ENCODE assay signal across 21 cellular contexts in the genomic region with DNA sequence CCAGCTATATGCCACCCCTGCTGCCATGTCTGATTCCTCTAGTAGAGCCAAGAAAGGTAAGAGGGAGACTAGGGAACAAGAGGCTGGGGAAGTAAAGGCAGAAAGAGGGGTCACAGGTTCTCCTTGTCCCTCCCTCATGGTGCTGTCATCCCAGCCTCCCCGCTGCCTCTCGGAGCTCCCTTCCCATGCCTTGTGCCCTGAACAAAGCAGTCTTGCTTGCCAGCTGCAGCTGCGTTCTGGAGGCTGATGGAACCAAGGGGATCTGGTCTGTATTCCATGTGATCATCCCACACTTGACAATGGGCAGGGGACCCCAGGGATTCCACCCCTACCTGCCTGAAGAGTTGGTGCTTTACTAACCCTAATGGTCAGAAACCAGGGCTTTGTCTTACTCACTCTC.
"Had no signal": no experiment of that assay in that cellular context is flagged by ENCODE, and none has a peak within 500 bp of the region (broad histone marks: within the 10 kb centered on the region; RNA-seq: fewer than 3 reads in every experiment).

No MANE protein-coding gene starts in this region.

- H3K9me3 Mint-ChIP-seq: activated CD4-positive, alpha-beta T cell treated with anti-CD3 and anti-CD28 coated beads, Interleukin-2, amount 10 ng/mL, durations not matched to agents 7 days and 5 days; activated naive CD4-positive, alpha-beta T cell treated with anti-CD3 and anti-CD28 coated beads for 36 hours; activated naive CD8-positive, alpha-beta T cell treated with anti-CD3 and anti-CD28 coated beads, Interleukin-2, amount 50 U/mL, for 24 hours; activated T-cell treated with anti-CD3 and anti-CD28 coated beads, Interleukin-2, amount 50 U/mL, for 24 hours; naive thymus-derived CD8-positive, alpha-beta T cell; T-cell had no signal

- DNase-seq: activated CD4-positive, alpha-beta T cell treated with anti-CD3 and anti-CD28 coated beads, Interleukin-2, amount 10 ng/mL, durations not matched to agents 7 days and 5 days; activated CD8-positive, alpha-beta T cell treated with anti-CD3 and anti-CD28 coated beads, Interleukin-2, amount 10 ng/mL, durations not matched to agents 7 days and 5 days; activated naive CD4-positive, alpha-beta T cell treated with anti-CD3 and anti-CD28 coated beads for 36 hours; activated naive CD8-positive, alpha-beta T cell treated with anti-CD3 and anti-CD28 coated beads, Interleukin-2, amount 50 U/mL, for 24 hours; activated T-cell treated with anti-CD3 and anti-CD28 coated beads, Interleukin-2, amount 50 U/mL, for 24 hours; aorta; effector CD8-positive, alpha-beta T cell; immature natural killer cell; kidney glomerular epithelial cell; mesendoderm; naive thymus-derived CD8-positive, alpha-beta T cell; retina; stimulated activated CD4-positive, alpha-beta T cell treated with anti-CD3 and anti-CD28 coated beads, Interleukin-2, amount 100 ng/mL, for 24 hours; stimulated activated naive CD8-positive, alpha-beta T cell treated with anti-CD3 and anti-CD28 coated beads, Interleukin-15, Interleukin-2, amounts not matched to agents 100 U/mL and 50 U/mL, for 24 hours; T-cell; testis; upper lobe of left lung had no signal

- H3K27me3 Mint-ChIP-seq: activated CD4-positive, alpha-beta T cell treated with anti-CD3 and anti-CD28 coated beads, Interleukin-2, amount 10 ng/mL, durations not matched to agents 7 days and 5 days had no signal

- H3K27ac ChIP-seq: parathyroid adenoma, testis, upper lobe of left lung had no signal

- ATAC-seq: activated CD4-positive, CD25-positive, alpha-beta regulatory T cell treated with anti-CD3 and anti-CD28 coated beads, Interleukin-2, amount 50 U/mL, for 24 hours; activated CD8-positive, alpha-beta T cell treated with anti-CD3 and anti-CD28 coated beads, Interleukin-2, amount 10 ng/mL, durations not matched to agents 7 days and 5 days; activated naive CD8-positive, alpha-beta T cell treated with anti-CD3 and anti-CD28 coated beads, Interleukin-2, amount 50 U/mL, for 24 hours; esophagus mucosa; naive thymus-derived CD8-positive, alpha-beta T cell; SK-N-SH treated with all-trans-retinoic acid at 6 μM for 48 hours; stimulated activated naive CD8-positive, alpha-beta T cell treated with anti-CD3 and anti-CD28 coated beads, Interleukin-15, Interleukin-2, amounts not matched to agents 100 U/mL and 50 U/mL, for 24 hours; T-cell had no signal

- H3K4me1 Mint-ChIP-seq: activated CD4-positive, alpha-beta T cell treated with anti-CD3 and anti-CD28 coated beads, Interleukin-2, amount 10 ng/mL, durations not matched to agents 7 days and 5 days; activated naive CD8-positive, alpha-beta T cell treated with anti-CD3 and anti-CD28 coated beads, Interleukin-2, amount 50 U/mL, for 24 hours; immature natural killer cell; naive thymus-derived CD8-positive, alpha-beta T cell; T-cell had no signal

- H3K36me3 Mint-ChIP-seq: immature natural killer cell; naive thymus-derived CD8-positive, alpha-beta T cell; T-cell had no signal

- H3K27ac Mint-ChIP-seq: activated CD4-positive, alpha-beta T cell treated with anti-CD3 and anti-CD28 coated beads, Interleukin-2, amount 10 ng/mL, durations not matched to agents 7 days and 5 days; activated CD8-positive, alpha-beta T cell treated with anti-CD3 and anti-CD28 coated beads, Interleukin-2, amount 10 ng/mL, durations not matched to agents 7 days and 5 days; activated naive CD4-positive, alpha-beta T cell treated with anti-CD3 and anti-CD28 coated beads for 36 hours; activated naive CD8-positive, alpha-beta T cell treated with anti-CD3 and anti-CD28 coated beads, Interleukin-2, amount 50 U/mL, for 24 hours; activated T-cell treated with anti-CD3 and anti-CD28 coated beads, Interleukin-2, amount 50 U/mL, for 24 hours; immature natural killer cell; naive thymus-derived CD8-positive, alpha-beta T cell; T-cell had no signal

- H3K4me3 Mint-ChIP-seq: activated CD4-positive, alpha-beta T cell treated with anti-CD3 and anti-CD28 coated beads, Interleukin-2, amount 10 ng/mL, durations not matched to agents 7 days and 5 days; activated CD8-positive, alpha-beta T cell treated with anti-CD3 and anti-CD28 coated beads, Interleukin-2, amount 10 ng/mL, durations not matched to agents 7 days and 5 days; activated naive CD4-positive, alpha-beta T cell treated with anti-CD3 and anti-CD28 coated beads for 36 hours; activated naive CD8-positive, alpha-beta T cell treated with anti-CD3 and anti-CD28 coated beads, Interleukin-2, amount 50 U/mL, for 24 hours; activated T-cell treated with anti-CD3 and anti-CD28 coated beads, Interleukin-2, amount 50 U/mL, for 24 hours; immature natural killer cell; naive thymus-derived CD8-positive, alpha-beta T cell; T-cell had no signal
